8 cellular contexts compared by ENCODE assay signal in the genomic region with DNA sequence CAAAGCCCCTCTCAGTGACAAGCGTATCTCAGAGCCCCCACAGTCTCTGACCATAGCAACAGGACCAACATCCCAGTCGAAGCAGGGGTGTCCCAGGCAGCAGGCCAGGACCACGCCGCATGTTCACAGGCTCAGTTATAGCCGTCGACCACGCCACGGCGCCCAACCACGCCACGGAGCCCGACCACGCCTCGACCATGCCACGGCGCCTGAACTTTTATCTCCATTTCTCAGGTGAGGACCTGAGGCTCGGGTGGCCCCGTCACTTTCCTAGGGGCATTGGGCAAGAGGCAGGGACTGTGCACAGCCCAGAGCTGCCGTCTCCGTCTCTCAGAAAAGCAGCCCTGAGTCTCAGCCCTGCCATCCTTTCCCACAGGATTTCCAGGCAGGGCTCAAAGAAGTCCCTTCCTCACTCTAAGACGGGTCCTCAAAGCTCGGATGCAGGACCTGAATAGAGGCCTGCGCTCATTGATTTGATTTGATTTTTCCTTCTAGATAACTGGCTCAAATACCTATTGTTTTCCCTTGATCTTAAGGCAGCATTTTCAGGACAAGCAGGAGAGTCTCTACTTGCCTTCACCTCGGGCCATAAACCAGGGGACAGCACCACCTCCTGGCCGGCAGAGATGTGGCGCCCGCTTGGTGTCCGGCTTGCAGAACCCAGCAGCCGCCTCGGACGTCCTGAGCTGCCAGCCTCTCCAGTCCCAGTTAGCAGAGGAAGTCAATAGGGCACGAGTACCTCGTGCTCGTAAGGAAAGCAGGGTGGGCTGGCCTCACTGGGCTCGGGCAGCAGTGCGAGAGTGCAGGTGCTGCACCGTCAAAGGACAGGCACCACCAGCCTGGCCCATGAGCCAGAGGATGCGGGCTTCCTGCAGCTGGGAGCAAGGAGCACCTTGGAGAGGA. TPM values are rescaled to one million over a fixed set of nuclear protein-coding genes. Genes with fewer than 3 reads are reported as not detected.
DNase-seq lines count a peak whose midpoint lies in the region; ATAC-seq and TF ChIP-seq lines count a peak whose summit lies in the region.

No MANE protein-coding gene starts in this region.

- no peak overlapping the region for H3K23ac ChIP-seq in mesendoderm (ENCODE audit: low read length)

- H4K8ac ChIP-seq in mesendoderm (ENCODE audit: low read depth, low read length): no peak overlapping the region

- H3K4me3 Mint-ChIP-seq in endodermal cell: no peak overlapping the region

- no peak overlapping the region for H2AK5ac ChIP-seq in mesendoderm (ENCODE audit: low read length)

- no peaks in the 10 kb centered on the region for H3K9me3 ChIP-seq in endodermal cell (ENCODE audit: control insufficient read depth, low read length)

- H3K4me3 ChIP-seq in WI38 (ENCODE audit: low read depth, low read length) (no peak overlapping the region), endodermal cell (ENCODE audit: low read length) (no peak overlapping the region), mesendoderm (ENCODE audit: low read length) (no peak overlapping the region)

- no peaks in the 10 kb centered on the region for H3K27me3 ChIP-seq in endodermal cell (ENCODE audit: control insufficient read depth, insufficient read depth, low read length, poor library complexity, severe bottlenecking)
- H3K27me3 ChIP-seq in mesendoderm (ENCODE audit: insufficient read depth, low read length, poor library complexity): no peaks in the 10 kb centered on the region

- peaks cover 13% of the 10 kb centered on the region for H3K27me3 Mint-ChIP-seq in endodermal cell (ENCODE audit: insufficient read depth)

- no peaks in the 10 kb centered on the region for H3K9me3 Mint-ChIP-seq in endodermal cell

- H3K4me2 ChIP-seq in mesendoderm (ENCODE audit: low read length): no peak overlapping the region

- H3K27ac Mint-ChIP-seq in endodermal cell: no peak overlapping the region

- DNase-seq in Right ventricle myocardium inferior (ENCODE audit: missing footprints) (peak; percentile 88), cardiac septum (ENCODE audit: low spot score) (no peak), NAMALWA (ENCODE audit: low spot score) (peak; percentile 63), endodermal cell (peak; percentile 96), mesendoderm (peak; percentile 85)
- DNase-seq in stimulated activated naive CD8-positive, alpha-beta T cell treated with anti-CD3 and anti-CD28 coated beads, Interleukin-15, Interleukin-2, amounts not matched to agents 100 U/mL and 50 U/mL, for 24 hours: peak; percentile 59

- peak overlapping the region; percentile 28 for H3K56ac ChIP-seq in mesendoderm (ENCODE audit: low read length)

- H3K27ac ChIP-seq in endodermal cell (ENCODE audit: low read depth, low read length) (no peak overlapping the region), mesendoderm (ENCODE audit: low read depth, low read length) (no peak overlapping the region)

- no peak overlapping the region for H3K18ac ChIP-seq in mesendoderm (ENCODE audit: low read length)

- TF ChIP-seq CTCF in WI38 (IDR thresholded peaks at IDR 0.05; ENCODE audit: low read depth, low read length) (peak; percentile 83), endodermal cell (conservative IDR thresholded peaks at IDR 0.05) (peak; percentile 97)

- 58 to 68% methylated on average over 31 to 38 of the region's 38 CpGs for WGBS in endodermal cell (ENCODE audit: insufficient coverage in 1 of 2, insufficient read length in 1 of 2), 2 experiments
- no CpG with 5 or more reads among the region's 38 CpGs for WGBS in mesendoderm (ENCODE audit: extremely low coverage, insufficient coverage, low lambda C conversion rate)

- peaks cover 15% of the 10 kb centered on the region for H3K4me1 Mint-ChIP-seq in endodermal cell

- H3K79me1 ChIP-seq in mesendoderm (ENCODE audit: low read length): no peaks in the 10 kb centered on the region

- H4K5ac ChIP-seq in mesendoderm (ENCODE audit: low read length): no peak overlapping the region

- H2BK120ac ChIP-seq in mesendoderm (ENCODE audit: low read depth, low read length): no peak overlapping the region

- no peak overlapping the region for H2BK5ac ChIP-seq in mesendoderm (ENCODE audit: low read length)

- peak; percentile 94 for ATAC-seq in Right ventricle myocardium inferior
- peak; percentile 56 for ATAC-seq in stimulated activated naive CD8-positive, alpha-beta T cell treated with anti-CD3 and anti-CD28 coated beads, Interleukin-15, Interleukin-2, amounts not matched to agents 100 U/mL and 50 U/mL, for 24 hours
- ATAC-seq in HG02571 (IDR thresholded peaks at IDR 0.05; ENCODE audit: unreplicated experiment): no peak

- H3K9ac ChIP-seq in endodermal cell (ENCODE audit: extremely low read depth, low read length, poor library complexity, severe bottlenecking) (no peak overlapping the region), mesendoderm (ENCODE audit: low read length) (no peak overlapping the region)

- H2BK15ac ChIP-seq in mesendoderm (replicated peaks; ENCODE audit: low read depth): no peak overlapping the region

- peaks cover 3% of the 10 kb centered on the region for H3K4me1 ChIP-seq in endodermal cell (ENCODE audit: control insufficient read depth, insufficient read depth, low read length)
- no peaks in the 10 kb centered on the region for H3K4me1 ChIP-seq in mesendoderm (ENCODE audit: control insufficient read depth, low read depth, low read length)

- no peak overlapping the region for H3K4ac ChIP-seq in mesendoderm (ENCODE audit: low read depth, low read length)

- H3K36me3 ChIP-seq in endodermal cell (ENCODE audit: control insufficient read depth, insufficient read depth, low read length) (no peaks in the 10 kb centered on the region), mesendoderm (ENCODE audit: control insufficient read depth, insufficient read depth, low read length) (no peaks in the 10 kb centered on the region)

- no peaks in the 10 kb centered on the region for H3K36me3 Mint-ChIP-seq in endodermal cell (ENCODE audit: low read depth)

- intact Hi-C loops in Right ventricle myocardium inferior (cut with DNase I): loop anchor here (1.0 to 10.0 kb wide), 3 partner anchors 74 to 715 kb away; no protein-coding TSS in a partner anchor
- intact Hi-C loops in cardiac septum (cut with DNase I): loop anchor here (2.0 kb wide), 2 partner anchors 216 to 716 kb away; no protein-coding TSS in a partner anchor

- no peaks in the 10 kb centered on the region for H3K79me2 ChIP-seq in mesendoderm (ENCODE audit: control insufficient read depth, insufficient read depth, low read length)

RNA-seq across cellular contexts. Expression of a gene that starts 38.8 kb away (rescaled TPM):
- total RNA-seq in Right ventricle myocardium inferior (4.2 TPM), cardiac septum (3.2 TPM), endodermal cell (1 to 10 TPM; 6.4 to 7.8 TPM)
- 5.7 TPM for polyA plus RNA-seq in endodermal cell (2013, experiment 1 of 2)
- polyA plus RNA-seq in endodermal cell (2013, experiment 2 of 2): 6.0 TPM
- 2.8 TPM for polyA plus RNA-seq in mesendoderm (2013, experiment 1 of 2)
- 2.4 TPM for polyA plus RNA-seq in mesendoderm (2013, experiment 2 of 2)
